Comparison of ENCODE assay signal across 8 cellular contexts in the genomic region with DNA sequence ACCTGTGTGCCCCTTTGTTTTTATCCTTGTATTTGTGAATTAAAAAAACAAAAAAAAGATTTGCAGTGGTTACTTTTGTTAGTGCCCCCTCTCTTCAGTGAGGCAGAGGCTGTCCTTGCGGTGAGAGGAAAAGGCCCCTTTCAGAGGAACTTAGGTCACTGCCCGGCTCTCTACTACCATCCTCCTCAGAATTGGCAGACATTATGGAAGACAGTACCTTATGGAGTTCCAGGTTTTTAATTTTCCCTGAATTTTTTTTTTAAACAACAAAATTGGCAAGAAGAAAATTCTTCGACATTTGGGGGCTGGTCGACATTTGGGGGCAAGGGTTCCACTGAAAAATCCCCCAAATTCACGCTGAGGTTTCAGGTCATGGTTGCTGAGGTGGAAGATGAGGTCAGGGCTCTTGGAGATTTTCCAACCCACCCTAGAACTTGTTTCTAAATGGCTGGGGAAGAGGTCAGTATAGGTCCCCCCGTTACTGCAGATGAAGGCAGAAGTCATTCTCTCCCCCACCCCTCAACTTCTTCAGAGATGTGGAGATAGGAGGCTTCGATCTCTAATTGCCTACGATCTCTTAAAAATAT. TPM values are rescaled to one million over a fixed set of nuclear protein-coding genes. Genes with fewer than 3 reads are reported as not detected.
DNase-seq lines count a peak whose midpoint lies in the region; ATAC-seq and TF ChIP-seq lines count a peak whose summit lies in the region.
"Had no signal": no experiment of that assay in that cellular context is flagged by ENCODE, and none has a peak within 500 bp of the region (broad histone marks: within the 10 kb centered on the region; RNA-seq: fewer than 3 reads in every experiment).

No MANE protein-coding gene starts in this region.

- ATAC-seq in GM18511 (IDR thresholded peaks at IDR 0.05; ENCODE audit: unreplicated experiment) (peak; percentile 23), natural killer cell (no peak), sciatic nerve (no peak)

- H3K4me1 Mint-ChIP-seq in HFFc6 (ENCODE audit: low read depth) (peaks cover 8% of the 10 kb centered on the region), natural killer cell (peaks cover 21 to 32% of the 10 kb centered on the region in 2 donors)

- H3K36me3 Mint-ChIP-seq in HFFc6 (ENCODE audit: low read depth) = peaks cover 18% of the 10 kb centered on the region; the same call in 1 of the 2 replicates
- H3K36me3 Mint-ChIP-seq in natural killer cell = peaks cover 8% of the 10 kb centered on the region

- H3K4me3 Mint-ChIP-seq in HFFc6 (no peak overlapping the region), natural killer cell (peak overlapping the region; percentile 61)

- peaks cover 12% of the 10 kb centered on the region for H3K27me3 Mint-ChIP-seq in HFFc6 (ENCODE audit: insufficient read depth)
- no peaks in the 10 kb centered on the region for H3K27me3 Mint-ChIP-seq in natural killer cell (ENCODE audit: low read depth in 2 of 2)

- TF ChIP-seq CTCF in HFFc6 (IDR thresholded peaks at IDR 0.05) (no peak), VCaP (conservative IDR thresholded peaks at IDR 0.05) (no peak), natural killer cell (IDR thresholded peaks at IDR 0.05) (no peak)

- intact Hi-C loops in natural killer cell (cut with micrococcal nuclease) = no loop called here
- intact Hi-C loops in sciatic nerve (cut with DNase I) = loop anchor here (10.0 kb wide), 1 partner anchor 48 kb away; no protein-coding TSS in a partner anchor

- peak overlapping the region; percentile 98 for H3K27ac ChIP-seq in VCaP

- no peak for DNase-seq in HFFc6
- no peak for DNase-seq in natural killer cell
- no peak for DNase-seq in sciatic nerve (ENCODE audit: low spot score)
- DNase-seq in NCI-H748 (lab: John Stamatoyannopoulos, UW; ENCODE audit: unreplicated experiment) = no peak
- DNase-seq in foreskin melanocyte = no peak

- H3K9me3 Mint-ChIP-seq in HFFc6 (no peaks in the 10 kb centered on the region), natural killer cell (no peaks in the 10 kb centered on the region)

- peak overlapping the region; percentile 2; the same call in 1 of the 2 replicates for H3K27ac Mint-ChIP-seq in HFFc6
- H3K27ac Mint-ChIP-seq in natural killer cell = peak overlapping the region; percentile 91 to 98

RNA-seq across cellular contexts. Expression of gene RXFP4, which starts 5.3 kb away (rescaled TPM):
- total RNA-seq in HFFc6 (2021; fragmentation: NEBNext Ultra II Directional; extraction: Animal tissue kit (Norgen Biotek cat#: 25700)) = not detected
- total RNA-seq in natural killer cell (not detected), sciatic nerve (not detected)
- total RNA-seq: osteocyte had no signal

RNA-seq across cellular contexts. Expression of gene KHDC4, which starts 12.5 kb away (rescaled TPM):
- 10 to 100 TPM; 22.6 to 26.1 (median 23.5) TPM for total RNA-seq in HFFc6 (2021; fragmentation: NEBNext Ultra II Directional; extraction: Animal tissue kit (Norgen Biotek cat#: 25700))
- total RNA-seq in natural killer cell (100 to 1,000 TPM in 1 of 3 donors, 10 to 100 TPM in 2; 61.9 to 101 (median 85.9) TPM), sciatic nerve (65.4 TPM)

RNA-seq across cellular contexts. Expression of gene ARHGEF2, which starts 31.6 kb away (rescaled TPM):
- total RNA-seq in HFFc6 (2021; fragmentation: NEBNext Ultra II Directional; extraction: Animal tissue kit (Norgen Biotek cat#: 25700)) = 10 to 100 TPM; 82.0 to 94.6 (median 83.9) TPM
- total RNA-seq in natural killer cell = 100 to 1,000 TPM; 143 to 200 (median 147) TPM
- 196 TPM for total RNA-seq in sciatic nerve

RNA-seq across cellular contexts. Expression of gene RIT1, which starts 35.6 kb away (rescaled TPM):
- total RNA-seq in HFFc6 (2021; fragmentation: NEBNext Ultra II Directional; extraction: Animal tissue kit (Norgen Biotek cat#: 25700)) = 10 to 100 TPM; 26.1 to 35.4 (median 32.1) TPM
- total RNA-seq in natural killer cell (10 to 100 TPM; 79.1 to 86.1 (median 79.2) TPM), sciatic nerve (38.8 TPM)
